ENCODE assay signal across 10 cellular contexts in genomic region chr19:16874978-16875299, GRCh38. TPM values are rescaled to one million over a fixed set of nuclear protein-coding genes. Genes with fewer than 3 reads are reported as not detected.
DNase-seq lines count a peak whose midpoint lies in the region; ATAC-seq, FAIRE-seq and TF ChIP-seq lines count a peak whose summit lies in the region.
"Not testable (repeated sequence)": the region's sequence is repeated elsewhere in the genome, so short reads cannot be mapped to it uniquely, and the experiment has no call there.
"Had no signal": no experiment of that assay in that cellular context is flagged by ENCODE, and none has a peak within 500 bp of the region (broad histone marks: within the 10 kb centered on the region; RNA-seq: fewer than 3 reads in every experiment).

No MANE protein-coding gene starts in this region.

- not testable (repeated sequence) for H3K9me1 ChIP-seq in K562 (ENCODE audit: control insufficient read depth, insufficient read depth, low read length)

- not testable (repeated sequence) for H3K4me3 Mint-ChIP-seq in Caco-2 (ENCODE audit: unreplicated experiment); T-helper 2 cell treated with Interferon-gamma antibody and Interleukin-4, amounts not matched to agents 5 μg/mL and 100 μg/mL, for 36 hours; activated T-helper 1 cell treated with anti-CD3 and anti-CD28 coated beads, Interleukin-12 subunit alpha, Interleukin-12 subunit beta, Interleukin-2, Interleukin-4 antibody, amounts not matched to agents 30 ng/mL and 10 ng/mL and 1 ng/mL, durations not matched to agents 14 hours and 24 hours and 36 hours; osteocyte (ENCODE audit: unreplicated experiment)
- H3K4me3 Mint-ChIP-seq in IgD-negative memory B cell = peak overlapping the region in 1 of 4 donors; percentile 91

- not testable (repeated sequence) for H3K4me1 ChIP-seq in Caco-2
- peaks cover 0 to 17% of the 10 kb centered on the region in 2 experiments; a peak in 2 of 5 replicates for H3K4me1 ChIP-seq in K562 (replicated peaks in 1 of 2; ENCODE audit: control insufficient read depth in 2 of 2, insufficient read depth in 2 of 2, low read length in 2 of 2)

- BruUV-seq in Caco-2 (replicated peaks; lab: Mats Ljungman, UMichigan); K562 (replicated peaks; lab: Mats Ljungman, UMichigan): not testable (repeated sequence)

- DNase-seq in Caco-2; T-helper 2 cell treated with Interferon-gamma antibody and Interleukin-4, amounts not matched to agents 5 μg/mL and 100 μg/mL, for 36 hours (ENCODE audit: low spot score); activated T-helper 1 cell treated with anti-CD3 and anti-CD28 coated beads, Interleukin-12 subunit alpha, Interleukin-12 subunit beta, Interleukin-2, Interleukin-4 antibody, amounts not matched to agents 30 ng/mL and 10 ng/mL and 1 ng/mL, durations not matched to agents 14 hours and 24 hours and 36 hours (ENCODE audit: low spot score); K562 (ENCODE audit: extremely low read depth in 1 of 4, low spot score in 3 of 4); epithelial cell of prostate (ENCODE audit: low read depth, low spot score); osteocyte (ENCODE audit: extremely low spot score, unreplicated experiment); urothelium cell line (ENCODE audit: low spot score): not testable (repeated sequence)

- H3K9me3 Mint-ChIP-seq in Caco-2 (ENCODE audit: unreplicated experiment) = peaks cover 15% of the 10 kb centered on the region
- H3K9me3 Mint-ChIP-seq in IgD-negative memory B cell; T-helper 2 cell treated with Interferon-gamma antibody and Interleukin-4, amounts not matched to agents 5 μg/mL and 100 μg/mL, for 36 hours; activated T-helper 1 cell treated with anti-CD3 and anti-CD28 coated beads, Interleukin-12 subunit alpha, Interleukin-12 subunit beta, Interleukin-2, Interleukin-4 antibody, amounts not matched to agents 30 ng/mL and 10 ng/mL and 1 ng/mL, durations not matched to agents 14 hours and 24 hours and 36 hours; osteocyte (ENCODE audit: unreplicated experiment): not testable (repeated sequence)

- H3K36me3 Mint-ChIP-seq in Caco-2 (ENCODE audit: insufficient read depth, unreplicated experiment) (peaks cover 45% of the 10 kb centered on the region), IgD-negative memory B cell (peaks cover 12% of the 10 kb centered on the region), osteocyte (ENCODE audit: unreplicated experiment) (peaks cover 47% of the 10 kb centered on the region)
- peaks cover 56% of the 10 kb centered on the region for H3K36me3 Mint-ChIP-seq in T-helper 2 cell treated with Interferon-gamma antibody and Interleukin-4, amounts not matched to agents 5 μg/mL and 100 μg/mL, for 36 hours (ENCODE audit: low read depth)
- peaks cover 21% of the 10 kb centered on the region for H3K36me3 Mint-ChIP-seq in activated T-helper 1 cell treated with anti-CD3 and anti-CD28 coated beads, Interleukin-12 subunit alpha, Interleukin-12 subunit beta, Interleukin-2, Interleukin-4 antibody, amounts not matched to agents 30 ng/mL and 10 ng/mL and 1 ng/mL, durations not matched to agents 14 hours and 24 hours and 36 hours (ENCODE audit: low read depth)

- not testable (repeated sequence) for H3K4me1 Mint-ChIP-seq in Caco-2 (ENCODE audit: low read depth, unreplicated experiment); activated T-helper 1 cell treated with anti-CD3 and anti-CD28 coated beads, Interleukin-12 subunit alpha, Interleukin-12 subunit beta, Interleukin-2, Interleukin-4 antibody, amounts not matched to agents 30 ng/mL and 10 ng/mL and 1 ng/mL, durations not matched to agents 14 hours and 24 hours and 36 hours (ENCODE audit: low read depth); osteocyte (ENCODE audit: unreplicated experiment)
- peaks cover 0 to 19% (median 14%) of the 10 kb centered on the region in 3 donors for H3K4me1 Mint-ChIP-seq in IgD-negative memory B cell
- H3K4me1 Mint-ChIP-seq in T-helper 2 cell treated with Interferon-gamma antibody and Interleukin-4, amounts not matched to agents 5 μg/mL and 100 μg/mL, for 36 hours (ENCODE audit: low read depth) = peaks cover 13% of the 10 kb centered on the region

- H4K20me1 ChIP-seq in K562 (replicated peaks; ENCODE audit: control insufficient read depth, insufficient read depth, low read length) = not testable (repeated sequence)

- not testable (repeated sequence) for TF ChIP-seq POLR2A in K562 (conservative IDR thresholded peaks at IDR 0.05)

- H3K27ac ChIP-seq in K562 (ENCODE audit: extremely low read depth, low read depth, low read length) = peak overlapping the region; percentile 28; the same call in 1 of the 3 replicates
- H3K27ac ChIP-seq in epithelial cell of prostate = peak overlapping the region; percentile 15

- not testable (repeated sequence) for H3K9ac ChIP-seq in K562 (ENCODE audit: insufficient read depth in 1 of 2, low read depth in 2 of 2, low read length in 2 of 2)

- in situ Hi-C loops in K562 (cut with MboI) = not testable (repeated sequence)

- not testable (repeated sequence) for H2AFZ ChIP-seq in K562 (ENCODE audit: low read depth, low read length)

- ATAC-seq in K562 = not testable (repeated sequence)

- not testable (repeated sequence) for H3K4me3 ChIP-seq in Caco-2 (ENCODE audit: low read depth, low read length); K562

- POLR2A ChIA-PET in Caco-2 (lab: Charles Lee); K562 (lab: Yijun Ruan, JAX): not testable (repeated sequence)

- not testable (repeated sequence) for H3K4me2 ChIP-seq in K562 (ENCODE audit: insufficient read depth, low read length)

- peaks cover 15% of the 10 kb centered on the region; the same call in 2 of the 3 replicates for H3K79me2 ChIP-seq in K562 (ENCODE audit: control insufficient read depth, insufficient read depth, low read length)

- not testable (repeated sequence) for H3K27me3 ChIP-seq in Caco-2 (replicated peaks; ENCODE audit: control insufficient read depth, insufficient read depth, low read length); K562 (ENCODE audit: control insufficient read depth in 2 of 2, insufficient read depth in 2 of 2, low read length in 2 of 2)

- not testable (repeated sequence) for H3K27me3 Mint-ChIP-seq in Caco-2 (ENCODE audit: insufficient read depth, unreplicated experiment); IgD-negative memory B cell; T-helper 2 cell treated with Interferon-gamma antibody and Interleukin-4, amounts not matched to agents 5 μg/mL and 100 μg/mL, for 36 hours (ENCODE audit: low read depth); activated T-helper 1 cell treated with anti-CD3 and anti-CD28 coated beads, Interleukin-12 subunit alpha, Interleukin-12 subunit beta, Interleukin-2, Interleukin-4 antibody, amounts not matched to agents 30 ng/mL and 10 ng/mL and 1 ng/mL, durations not matched to agents 14 hours and 24 hours and 36 hours (ENCODE audit: insufficient read depth); osteocyte (ENCODE audit: unreplicated experiment)

- not testable (repeated sequence) for TF ChIP-seq EP300 in K562 (IDR thresholded peaks at IDR 0.05; ENCODE audit: low read length)

- H3K27ac Mint-ChIP-seq in Caco-2 (ENCODE audit: unreplicated experiment) (peak overlapping the region; percentile 78), IgD-negative memory B cell (peak overlapping the region in 2 of 3 donors; percentile 6 to 97), osteocyte (ENCODE audit: unreplicated experiment) (peak overlapping the region; percentile 89)
- H3K27ac Mint-ChIP-seq in T-helper 2 cell treated with Interferon-gamma antibody and Interleukin-4, amounts not matched to agents 5 μg/mL and 100 μg/mL, for 36 hours = peak overlapping the region; percentile 69
- peak overlapping the region; percentile 70 for H3K27ac Mint-ChIP-seq in activated T-helper 1 cell treated with anti-CD3 and anti-CD28 coated beads, Interleukin-12 subunit alpha, Interleukin-12 subunit beta, Interleukin-2, Interleukin-4 antibody, amounts not matched to agents 30 ng/mL and 10 ng/mL and 1 ng/mL, durations not matched to agents 14 hours and 24 hours and 36 hours

- FAIRE-seq in K562 (lab: Jason Lieb, UNC) = not testable (repeated sequence)
- peak; percentile 23 for FAIRE-seq in urothelium cell line (lab: Jason Lieb, UNC)

- CTCF ChIA-PET in Caco-2 (lab: Charles Lee); K562 (lab: Yijun Ruan, JAX; ENCODE audit: low intra/inter-chr PET ratio): not testable (repeated sequence)

- intact Hi-C loops in Caco-2 (cut with micrococcal nuclease; ENCODE audit: unreplicated experiment); activated T-helper 1 cell treated with anti-CD3 and anti-CD28 coated beads, Interleukin-12 subunit alpha, Interleukin-12 subunit beta, Interleukin-2, Interleukin-4 antibody, amounts not matched to agents 30 ng/mL and 10 ng/mL and 1 ng/mL, durations not matched to agents 14 hours and 24 hours and 36 hours (cut with micrococcal nuclease); K562 (cut with micrococcal nuclease): not testable (repeated sequence)

- H3K36me3 ChIP-seq in Caco-2 (ENCODE audit: control insufficient read depth, insufficient read depth, low read length) = not testable (repeated sequence)
- H3K36me3 ChIP-seq in K562 (ENCODE audit: control insufficient read depth, insufficient read depth, low read length) = peaks cover 71% of the 10 kb centered on the region; the same call in 2 of the 3 replicates

- TF ChIP-seq CTCF in Caco-2 (IDR thresholded peaks at IDR 0.05; ENCODE audit: insufficient read depth in 1 of 2, low read depth in 1 of 2, low read length in 1 of 2, severe bottlenecking in 1 of 2, unreplicated experiment in 1 of 2); K562 (IDR thresholded peaks at IDR 0.05 in 2 of 3, conservative IDR thresholded peaks at IDR 0.05 in 1 of 3; ENCODE audit: insufficient read depth in 2 of 3, low read depth in 1 of 3, low read length in 3 of 3); osteocyte (IDR thresholded peaks at IDR 0.05): not testable (repeated sequence)

- not testable (repeated sequence) for TF ChIP-seq RAD21 in K562 (CRISPR knock-in tag; conservative IDR thresholded peaks at IDR 0.05 in 1 of 2, IDR thresholded peaks at IDR 0.05 in 1 of 2)

- H3K9me3 ChIP-seq in Caco-2; K562 (replicated peaks; ENCODE audit: control insufficient read depth, insufficient read depth, low read depth, low read length): not testable (repeated sequence)

RNA-seq across cellular contexts. Expression of gene F2RL3, which starts 13.9 kb away (rescaled TPM):
- total RNA-seq in Caco-2 (2022) (not detected in 2 replicates), K562 (2014; rRNA removed) (23.4 and 29.5 TPM in 2 replicates), K562 (2014; rRNA removed; fragmentation: Illumina TruSeq; extraction: Trizol) (10.7 and 11.0 TPM in 2 replicates), K562 (2015; rRNA removed; fragmentation: Illumina TruSeq; extraction: Trizol) (11.9 and 12.1 TPM in 2 replicates), K562 (2021) (27.6 and 29.0 TPM in 2 replicates), osteocyte (0.08 TPM in 1 of 2 replicates, not detected in the other)
- polyA plus RNA-seq in IgD-negative memory B cell (0.36 TPM), K562 (2011; rRNA removed) (7.2 and 9.9 TPM in 2 replicates), K562 (2014; fragmentation: Illumina TruSeq; extraction: Trizol) (12.3 and 13.4 TPM in 2 replicates), K562 (2014; fragmentation: Nextera tagmentation; extraction: Ambion mirVana) (1 to 10 TPM; 1.4 to 5.0 TPM), K562 (2014; rRNA removed) (20.9 and 22.0 TPM in 2 replicates)
- not detected in 2 replicates for total RNA-seq in activated T-helper 1 cell treated with anti-CD3 and anti-CD28 coated beads, Interleukin-12 subunit alpha, Interleukin-12 subunit beta, Interleukin-2, Interleukin-4 antibody, amounts not matched to agents 30 ng/mL and 10 ng/mL and 1 ng/mL, durations not matched to agents 14 hours and 24 hours and 36 hours
- 16.8 and 60.7 TPM in 2 replicates for total RNA-seq in K562 (2011; cell fraction: chromatin; rRNA removed; ENCODE audit: low replicate concordance)
- total RNA-seq in K562 (2011; cell fraction: nucleolus; rRNA removed) = 53.0 and 74.2 TPM in 2 replicates
- 25.8 and 31.3 TPM in 2 replicates for total RNA-seq in K562 (2011; cell fraction: nucleoplasm; rRNA removed)
- polyA plus RNA-seq in K562 (2011; cell fraction: cytosol; rRNA removed) = 10.5 and 59.1 TPM in 2 replicates
- 4.8 and 12.6 TPM in 2 replicates for polyA plus RNA-seq in K562 (2011; cell fraction: nucleus; rRNA removed)
- 15.6 and 20.7 TPM in 2 replicates for polyA plus RNA-seq in K562 (2012)
- polyA minus RNA-seq in K562 (2011; rRNA and poly(A)+ RNA removed) = 3.2 and 7.2 TPM in 2 replicates
- polyA minus RNA-seq in K562 (2011; cell fraction: cytosol; rRNA and poly(A)+ RNA removed) = 8.0 and 13.6 TPM in 2 replicates
- polyA minus RNA-seq in K562 (2011; cell fraction: nucleus; rRNA and poly(A)+ RNA removed) = 12.3 and 14.5 TPM in 2 replicates
- total RNA-seq: G401, neural crest cell had no signal

RNA-seq across cellular contexts. Expression of gene SIN3B, which starts 45.7 kb away (rescaled TPM):
- total RNA-seq in Caco-2 (2022) = 56.3 and 56.9 TPM in 2 replicates
- 11.8 TPM for polyA plus RNA-seq in IgD-negative memory B cell
- 44.6 and 45.1 TPM in 2 replicates for total RNA-seq in activated T-helper 1 cell treated with anti-CD3 and anti-CD28 coated beads, Interleukin-12 subunit alpha, Interleukin-12 subunit beta, Interleukin-2, Interleukin-4 antibody, amounts not matched to agents 30 ng/mL and 10 ng/mL and 1 ng/mL, durations not matched to agents 14 hours and 24 hours and 36 hours
- total RNA-seq in K562 (2011; cell fraction: chromatin; rRNA removed; ENCODE audit: low replicate concordance) = 134 and 224 TPM in 2 replicates
- total RNA-seq in K562 (2011; cell fraction: nucleolus; rRNA removed) = 88.7 and 97.6 TPM in 2 replicates
- 90.3 and 105 TPM in 2 replicates for total RNA-seq in K562 (2011; cell fraction: nucleoplasm; rRNA removed)
- total RNA-seq in K562 (2014; rRNA removed) = 12.0 and 13.6 TPM in 2 replicates
- 8.2 and 9.9 TPM in 2 replicates for total RNA-seq in K562 (2014; rRNA removed; fragmentation: Illumina TruSeq; extraction: Trizol)
- 14.2 and 14.3 TPM in 2 replicates for total RNA-seq in K562 (2015; rRNA removed; fragmentation: Illumina TruSeq; extraction: Trizol)
- total RNA-seq in K562 (2021) = 34.2 and 34.6 TPM in 2 replicates
- 19.3 and 21.6 TPM in 2 replicates for polyA plus RNA-seq in K562 (2011; rRNA removed)
- 12.3 and 15.1 TPM in 2 replicates for polyA plus RNA-seq in K562 (2011; cell fraction: cytosol; rRNA removed)
- 88.5 and 135 TPM in 2 replicates for polyA plus RNA-seq in K562 (2011; cell fraction: nucleus; rRNA removed)
- 22.5 and 27.9 TPM in 2 replicates for polyA plus RNA-seq in K562 (2012)
- 18.9 and 20.7 TPM in 2 replicates for polyA plus RNA-seq in K562 (2014; fragmentation: Illumina TruSeq; extraction: Trizol)
- polyA plus RNA-seq in K562 (2014; fragmentation: Nextera tagmentation; extraction: Ambion mirVana) = under 1 TPM; 0.51 to 0.66 TPM
- polyA plus RNA-seq in K562 (2014; rRNA removed) = 29.5 and 30.6 TPM in 2 replicates
- 16.0 and 16.9 TPM in 2 replicates for polyA minus RNA-seq in K562 (2011; rRNA and poly(A)+ RNA removed)
- 10.8 and 18.7 TPM in 2 replicates for polyA minus RNA-seq in K562 (2011; cell fraction: cytosol; rRNA and poly(A)+ RNA removed)
- polyA minus RNA-seq in K562 (2011; cell fraction: nucleus; rRNA and poly(A)+ RNA removed) = 37.4 and 46.9 TPM in 2 replicates
- total RNA-seq in osteocyte = 75.3 and 80.0 TPM in 2 replicates

Comparison
In these comparisons a context has a peak if more than half of its experiments do, and no peak if none do; other contexts are left out.
1. RNA of gene F2RL3, which starts 13.9 kb away (total RNA-seq): 10.7 to 74.2 TPM in K562; 0.08 TPM in osteocyte, not detected in activated T-helper 1 cell treated with anti-CD3 and anti-CD28 coated beads, Interleukin-12 subunit alpha, Interleukin-12 subunit beta, Interleukin-2, Interleukin-4 antibody, amounts not matched to agents 30 ng/mL and 10 ng/mL and 1 ng/mL, durations not matched to agents 14 hours and 24 hours and 36 hours and not detected in Caco-2; every median in the first group is over 10 times any median in the second.
2. Peak in every context shown above with its lines, with median percentiles within 50 percentile points of each other: H3K27ac Mint-ChIP-seq.